In genomic region chr4:102759835-102760644, GRCh38 we compare ENCODE assay signal across 8 cellular contexts. TPM values are rescaled to one million over a fixed set of nuclear protein-coding genes. Genes with fewer than 3 reads are reported as not detected.
DNase-seq lines count a peak whose midpoint lies in the region; ATAC-seq and TF ChIP-seq lines count a peak whose summit lies in the region.

No MANE protein-coding gene starts in this region.

- H3K36me3 ChIP-seq in BJ (ENCODE audit: control insufficient read depth, insufficient read depth, low read length) = no peaks in the 10 kb centered on the region
- no peaks in the 10 kb centered on the region for H3K36me3 ChIP-seq in heart right ventricle
- no peaks in the 10 kb centered on the region for H3K36me3 ChIP-seq in parathyroid adenoma (ENCODE audit: control insufficient read depth, insufficient read depth, low read length)

- H3K36me3 Mint-ChIP-seq in activated naive CD8-positive, alpha-beta T cell treated with anti-CD3 and anti-CD28 coated beads, Interleukin-2, amount 10 ng/mL, durations not matched to agents 7 days and 5 days = peaks cover 21% of the 10 kb centered on the region

- H3K27me3 ChIP-seq in BJ (ENCODE audit: control insufficient read depth, insufficient read depth, low read length) (no peaks in the 10 kb centered on the region), heart right ventricle (no peaks in the 10 kb centered on the region), parathyroid adenoma (ENCODE audit: control insufficient read depth, insufficient read depth, low read length) (no peaks in the 10 kb centered on the region)

- H3K27me3 Mint-ChIP-seq in activated naive CD8-positive, alpha-beta T cell treated with anti-CD3 and anti-CD28 coated beads, Interleukin-2, amount 10 ng/mL, durations not matched to agents 7 days and 5 days = no peaks in the 10 kb centered on the region

- DNase-seq in BJ (ENCODE audit: low read depth) = no peak
- DNase-seq in NCI-H748 (lab: John Stamatoyannopoulos, UW; ENCODE audit: unreplicated experiment) = peak; percentile 41
- DNase-seq in activated naive CD8-positive, alpha-beta T cell treated with anti-CD3 and anti-CD28 coated beads, Interleukin-2, amount 10 ng/mL, durations not matched to agents 7 days and 5 days = peak; percentile 34
- peak in 1 of 2 donors; percentile 38 for DNase-seq in heart right ventricle
- DNase-seq in NCI-H524 treated with DMSO at 0.1 percent for 48 hours (lab: John Stamatoyannopoulos, UW) = no peak

- H3K27ac Mint-ChIP-seq in activated naive CD8-positive, alpha-beta T cell treated with anti-CD3 and anti-CD28 coated beads, Interleukin-2, amount 10 ng/mL, durations not matched to agents 7 days and 5 days = peak overlapping the region; percentile 91

- H3K9me3 Mint-ChIP-seq in activated naive CD8-positive, alpha-beta T cell treated with anti-CD3 and anti-CD28 coated beads, Interleukin-2, amount 10 ng/mL, durations not matched to agents 7 days and 5 days = peaks cover 3% of the 10 kb centered on the region

- H3K4me1 Mint-ChIP-seq in activated naive CD8-positive, alpha-beta T cell treated with anti-CD3 and anti-CD28 coated beads, Interleukin-2, amount 10 ng/mL, durations not matched to agents 7 days and 5 days = peaks cover 35% of the 10 kb centered on the region

- no peak overlapping the region for H3K9ac ChIP-seq in parathyroid adenoma

- peaks cover 0 to 40% (median 17%) of the 10 kb centered on the region in 9 donors for H3K4me1 ChIP-seq in heart right ventricle
- H3K4me1 ChIP-seq in parathyroid adenoma = peaks cover 3% of the 10 kb centered on the region

- ATAC-seq in GM18519 (IDR thresholded peaks at IDR 0.05; ENCODE audit: low FRiP score, unreplicated experiment) (peak; percentile 54), HG02943 (IDR thresholded peaks at IDR 0.05; ENCODE audit: low read depth, unreplicated experiment) (peak; percentile 49), heart right ventricle (peak; percentile 46 to 73 (median 62))
- ATAC-seq in activated naive CD8-positive, alpha-beta T cell treated with anti-CD3 and anti-CD28 coated beads, Interleukin-2, amount 10 ng/mL, durations not matched to agents 7 days and 5 days (ENCODE audit: low read depth) = peak; percentile 19

- CTCF ChIA-PET in BJ (lab: Yijun Ruan, JAX) = interaction anchor here (0.9 kb wide), 1 partner anchor 52 kb away, joined by 3 read pairs; no protein-coding TSS in a partner anchor

- peak overlapping the region; percentile 78 for H3K4me3 ChIP-seq in BJ (ENCODE audit: low read depth, low read length)
- H3K4me3 ChIP-seq in heart right ventricle = peak overlapping the region; percentile 74 to 97 (median 84)
- peak overlapping the region; percentile 80 for H3K4me3 ChIP-seq in parathyroid adenoma (ENCODE audit: low read depth, low read length)

- intact Hi-C loops in heart right ventricle (cut with DNase I) = loop anchor here in 4 of 10 donors (5.0 to 10.0 kb wide), 3 partner anchors 65 to 107 kb away; partner anchors contain the start of genes UBE2D3 (in 3 of the 4) and CISD2 (in 1 of the 4)

- peaks cover 0 to 9% (median 0%) of the 10 kb centered on the region in 11 donors for H3K9me3 ChIP-seq in heart right ventricle
- H3K9me3 ChIP-seq in parathyroid adenoma (ENCODE audit: control insufficient read depth, low read length) = no peaks in the 10 kb centered on the region

- H3K4me2 ChIP-seq in parathyroid adenoma (ENCODE audit: low read length) = peak overlapping the region; percentile 80

- POLR2A ChIA-PET in BJ (lab: Charles Lee) = no interaction called here
- POLR2A ChIA-PET in activated naive CD8-positive, alpha-beta T cell treated with anti-CD3 and anti-CD28 coated beads, Interleukin-2, amount 10 ng/mL, durations not matched to agents 7 days and 5 days (lab: Charles Lee) = interaction anchor here (0.6 to 2.1 kb wide), 8 partner anchors 26 to 370 kb away, joined by 3 to 28 read pairs (median 5); partner anchors contain the start of genes CISD2, NFKB1 and UBE2D3

- H3K79me2 ChIP-seq in parathyroid adenoma = peaks cover 2% of the 10 kb centered on the region

- TF ChIP-seq CTCF in BJ (IDR thresholded peaks at IDR 0.05; ENCODE audit: insufficient read depth, low read depth, low read length) (no peak), heart right ventricle (IDR thresholded peaks at IDR 0.05) (no peak), parathyroid adenoma (IDR thresholded peaks at IDR 0.05) (no peak)

- peak overlapping the region; percentile 11 to 94 (median 80) for H3K27ac ChIP-seq in heart right ventricle
- peak overlapping the region; percentile 44 for H3K27ac ChIP-seq in parathyroid adenoma

- 2 to 3% methylated on average over 25 of the region's 25 CpGs for WGBS in heart right ventricle, 2 donors

- H3K4me3 Mint-ChIP-seq in activated naive CD8-positive, alpha-beta T cell treated with anti-CD3 and anti-CD28 coated beads, Interleukin-2, amount 10 ng/mL, durations not matched to agents 7 days and 5 days = peak overlapping the region; percentile 96

- H2AFZ ChIP-seq in parathyroid adenoma = peak overlapping the region; percentile 93

RNA-seq across cellular contexts. Expression of gene MANBA, which starts 0.7 kb away (rescaled TPM):
- 6.3 and 8.6 TPM in 2 replicates for polyA plus RNA-seq in BJ (2011; rRNA removed)
- 5.7 and 6.9 TPM in 2 replicates for polyA minus RNA-seq in BJ (2011; rRNA and poly(A)+ RNA removed)
- total RNA-seq in activated naive CD8-positive, alpha-beta T cell treated with anti-CD3 and anti-CD28 coated beads, Interleukin-2, amount 10 ng/mL, durations not matched to agents 7 days and 5 days = 10 to 100 TPM; 23.8 to 27.2 TPM
- 10 to 100 TPM; 17.9 to 47.7 (median 28.5) TPM for total RNA-seq in heart right ventricle
- polyA plus RNA-seq in heart right ventricle = 10 to 100 TPM in 1 of 2 donors, 1 to 10 TPM in 1; 8.9 to 10.7 TPM

Comparison
In these comparisons a context has a peak if more than half of its experiments do, and no peak if none do; other contexts are left out.
1. DNase-seq: peak in NCI-H748 (single experiment) and activated naive CD8-positive, alpha-beta T cell treated with anti-CD3 and anti-CD28 coated beads, Interleukin-2, amount 10 ng/mL, durations not matched to agents 7 days and 5 days (single experiment); none in BJ (single experiment) and NCI-H524 treated with DMSO at 0.1 percent for 48 hours (single experiment).
2. Peak in every context shown above with its lines, with median percentiles within 50 percentile points of each other: H3K4me3 ChIP-seq and ATAC-seq.